Comparison of ENCODE assay signal across 8 cellular contexts in the genomic region with DNA sequence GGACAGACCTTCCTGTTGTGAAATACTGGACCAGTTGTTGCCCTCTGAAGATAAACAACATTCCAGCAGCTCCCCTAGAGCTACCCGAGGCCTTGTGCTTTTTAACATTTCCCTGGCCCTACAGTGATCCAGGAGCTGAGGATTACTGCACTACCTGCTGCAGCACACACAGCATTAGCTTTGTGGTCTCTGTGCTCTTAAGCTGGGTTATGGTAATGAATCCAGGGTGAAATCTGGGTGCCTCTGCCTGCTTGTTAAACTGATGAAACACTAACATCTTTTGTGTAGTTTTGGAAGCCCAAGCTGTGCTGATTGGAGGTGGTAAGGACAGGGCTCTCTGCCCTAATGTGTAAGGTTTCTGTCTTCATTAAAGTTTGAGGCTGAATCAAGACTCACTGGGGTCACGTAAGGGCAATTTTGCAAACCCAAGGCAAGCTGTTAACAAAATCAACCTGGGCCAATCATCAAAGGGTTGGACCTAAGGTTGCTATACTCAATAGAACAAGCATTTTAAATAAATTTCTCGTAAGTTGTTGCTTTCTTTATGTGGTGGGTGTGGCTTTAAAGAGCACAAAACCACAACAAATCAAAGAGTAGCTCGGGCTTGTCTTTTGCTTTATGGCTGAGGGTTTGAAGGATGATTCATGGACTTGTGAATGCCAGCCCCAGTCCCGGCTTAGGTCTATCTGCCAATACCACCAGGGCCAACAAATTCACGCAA.
A peak's percentile ranks its signal among the peaks of the same experiment; 100 is the strongest.
DNase-seq lines count a peak whose midpoint lies in the region; ATAC-seq and TF ChIP-seq lines count a peak whose summit lies in the region.

No MANE protein-coding gene starts in this region.

- H3K36me3 Mint-ChIP-seq in nephron (ENCODE audit: low read depth): no peaks in the 10 kb centered on the region

- no peaks in the 10 kb centered on the region for H3K27me3 ChIP-seq in Panc1 (ENCODE audit: control insufficient read depth, insufficient read depth, low read length)
- no peaks in the 10 kb centered on the region for H3K27me3 ChIP-seq in brain microvascular endothelial cell (replicated peaks)

- intact Hi-C loops in Panc1 (cut with micrococcal nuclease; ENCODE audit: unreplicated experiment): no loop called here

- H3K4me3 Mint-ChIP-seq in nephron: no peak overlapping the region

- POLR2A ChIA-PET in Panc1 (lab: Charles Lee): interaction anchor here (0.7 kb wide), 1 partner anchor 309 kb away, joined by 3 read pairs; no protein-coding TSS in a partner anchor

- H3K36me3 ChIP-seq in Panc1 (ENCODE audit: control insufficient read depth, insufficient read depth, low read length) (no peaks in the 10 kb centered on the region), brain microvascular endothelial cell (replicated peaks) (no peaks in the 10 kb centered on the region)

- H3K9me3 Mint-ChIP-seq in nephron: no peaks in the 10 kb centered on the region

- H3K27ac ChIP-seq in Panc1 (ENCODE audit: low read length) (0 out of 2 replicates have a peak overlapping the region, but pooled peaks have one; percentile 10), brain microvascular endothelial cell (no peak overlapping the region)

- CTCF ChIA-PET in Panc1 (lab: Charles Lee): no interaction called here

- H3K27ac Mint-ChIP-seq in nephron: peak overlapping the region in 2 of 3 experiments; percentile 38 to 73

- no peaks in the 10 kb centered on the region for H3K9me3 ChIP-seq in Panc1 (ENCODE audit: control insufficient read depth, insufficient read depth, low read depth, low read length)

- TF ChIP-seq CTCF in Panc1 (IDR thresholded peaks at IDR 0.05) (no peak), brain microvascular endothelial cell (IDR thresholded peaks at IDR 0.05; ENCODE audit: low read depth, low read length, missing control alignments) (no peak), nephron (IDR thresholded peaks at IDR 0.05; ENCODE audit: unreplicated experiment in 3 of 3) (no peak)

- ATAC-seq in Panc1: peak; percentile 56
- ATAC-seq in HG02571 (IDR thresholded peaks at IDR 0.05; ENCODE audit: unreplicated experiment): no peak
- ATAC-seq in GM19467 (IDR thresholded peaks at IDR 0.05; ENCODE audit: unreplicated experiment): no peak

- no peak overlapping the region for H3K4me3 ChIP-seq in Panc1 (ENCODE audit: low read depth in 2 of 2, low read length in 2 of 2)
- H3K4me3 ChIP-seq in brain microvascular endothelial cell (ENCODE audit: low read depth, low read length): no peak overlapping the region

- H3K4me1 ChIP-seq in Panc1 (ENCODE audit: control insufficient read depth, insufficient read depth, low read length): no peaks in the 10 kb centered on the region

- in situ Hi-C loops in Panc1 (cut with HindIII; ENCODE audit: low pct_unique_long_range_greater_than_20kb, low sequenced_read_pairs) (no loop called here), brain microvascular endothelial cell (cut with HindIII; ENCODE audit: low pct_ligation_motif_present, low sequenced_read_pairs) (no loop called here)

- peaks cover 40% of the 10 kb centered on the region for H3K4me1 Mint-ChIP-seq in nephron

- no peaks in the 10 kb centered on the region for H3K27me3 Mint-ChIP-seq in nephron (ENCODE audit: low read depth)

- BruUV-seq in Panc1 (replicated peaks; lab: Mats Ljungman, UMichigan): no TSS peak

- DNase-seq in Daoy (ENCODE audit: low read depth): peak; percentile 67
- no peak for DNase-seq in Panc1 (ENCODE audit: low read depth, low spot score)
- DNase-seq in brain microvascular endothelial cell: peak; percentile 62
- no peak for DNase-seq in NCI-H774 (lab: John Stamatoyannopoulos, UW)
- no peak for DNase-seq in DMS53 (lab: John Stamatoyannopoulos, UW)

Comparison
In these comparisons a context has a peak if more than half of its experiments do, and no peak if none do; other contexts are left out.
1. DNase-seq: peak in Daoy (single experiment) and brain microvascular endothelial cell (single experiment); none in Panc1 (single experiment), NCI-H774 (single experiment) and DMS53 (single experiment).